In the genomic region with DNA sequence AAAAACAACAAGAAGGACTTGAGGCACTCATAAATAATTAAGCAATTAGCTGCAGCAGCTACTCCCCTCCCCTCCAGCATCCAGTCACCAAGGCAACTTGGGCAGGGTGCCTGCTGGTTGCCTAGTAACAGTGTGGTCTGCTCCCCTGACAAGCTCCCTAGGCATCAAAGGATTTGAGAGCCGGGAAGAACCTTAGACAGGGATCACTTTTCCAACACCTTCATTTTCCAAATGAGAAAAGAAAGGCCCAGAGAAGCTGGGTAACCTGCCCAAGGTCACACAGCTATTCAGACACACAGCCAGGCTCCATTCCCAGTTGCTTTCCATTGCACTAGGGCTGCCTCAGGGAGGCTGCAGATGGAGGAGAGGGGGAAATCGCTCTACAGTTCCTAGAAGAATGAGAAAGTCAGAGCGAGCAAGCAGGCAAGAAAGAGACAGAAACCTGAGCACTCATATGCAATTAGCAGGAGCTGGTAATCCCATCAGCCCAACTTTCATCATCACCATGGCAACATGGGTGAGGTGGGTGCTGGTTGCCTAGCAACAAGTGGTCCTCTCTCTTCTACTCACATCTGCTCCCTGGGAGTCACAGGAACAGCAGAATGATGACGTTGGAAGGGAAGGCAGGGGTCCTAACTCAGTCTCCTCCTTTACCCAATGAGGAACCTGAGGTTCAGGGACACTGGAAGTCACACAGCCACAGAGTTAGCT, we compare ENCODE assay signal across 13 cellular contexts. TPM values are rescaled to one million over a fixed set of nuclear protein-coding genes. Genes with fewer than 3 reads are reported as not detected.
A peak's percentile ranks its signal among the peaks of the same experiment; 100 is the strongest.
DNase-seq lines count a peak whose midpoint lies in the region; ATAC-seq and TF ChIP-seq lines count a peak whose summit lies in the region.
"Had no signal": no experiment of that assay in that cellular context is flagged by ENCODE, and none has a peak within 500 bp of the region (broad histone marks: within the 10 kb centered on the region; RNA-seq: fewer than 3 reads in every experiment).

No MANE protein-coding gene starts in this region.

- no peak for ATAC-seq in CD4-positive, CD25-positive, alpha-beta regulatory T cell (ENCODE audit: low read depth in 2 of 2)
- ATAC-seq: stimulated activated naive CD8-positive, alpha-beta T cell treated with anti-CD3 and anti-CD28 coated beads, Interleukin-15, amount 100 ng/mL, for 72 hours had no signal

- intact Hi-C loops in head of caudate nucleus (cut with DNase I): no loop called here
- intact Hi-C loops in activated T-helper 2 cell treated with anti-CD3 and anti-CD28 coated beads, Interferon-gamma antibody, Interleukin-2, Interleukin-4, amounts not matched to agents 10 μg/mL and 5 μg/mL and 100 μg/mL, durations not matched to agents 14 hours and 24 hours and 36 hours (cut with micrococcal nuclease): loop anchor here (5.0 to 10.0 kb wide), 3 partner anchors 144 to 1094 kb away; no protein-coding TSS in a partner anchor

- peak overlapping the region; percentile 22 for H3K4me3 ChIP-seq in CD4-positive, CD25-positive, alpha-beta regulatory T cell (ENCODE audit: low read depth, low read length)
- no peak overlapping the region for H3K4me3 ChIP-seq in GM12865 (ENCODE audit: low read depth, low read length)

- DNase-seq in CD4-positive, CD25-positive, alpha-beta regulatory T cell: peak in 2 of 3 donors; percentile 27
- DNase-seq in GM12865 (ENCODE audit: low read depth) (peak; percentile 23), NCI-H82 (lab: John Stamatoyannopoulos, UW) (peak; percentile 95), head of caudate nucleus (peak; percentile 36 to 96 (median 72)), chondrocyte (ENCODE audit: low spot score) (no peak), NCI-H2029 (lab: John Stamatoyannopoulos, UW) (no peak), UCSD-AML1 (lab: John Stamatoyannopoulos, UW; ENCODE audit: unreplicated experiment) (no peak)
- no peak for DNase-seq in activated T-helper 2 cell treated with anti-CD3 and anti-CD28 coated beads, Interferon-gamma antibody, Interleukin-2, Interleukin-4, amounts not matched to agents 10 μg/mL and 5 μg/mL and 100 μg/mL, durations not matched to agents 14 hours and 24 hours and 36 hours (ENCODE audit: low spot score)
- DNase-seq: activated effector memory CD4-positive, alpha-beta T cell treated with anti-CD3 and anti-CD28 coated beads, Interleukin-2, amount 50 U/mL, for 16 hours; NCI-H2107 had no signal

- H3K9me3 Mint-ChIP-seq in CD4-positive, CD25-positive, alpha-beta regulatory T cell: peaks cover 0 to 1% (median 0%) of the 10 kb centered on the region in 7 donors
- H3K9me3 Mint-ChIP-seq in chondrocyte (ENCODE audit: low read depth): no peaks in the 10 kb centered on the region
- no peaks in the 10 kb centered on the region for H3K9me3 Mint-ChIP-seq in activated T-helper 2 cell treated with anti-CD3 and anti-CD28 coated beads, Interferon-gamma antibody, Interleukin-2, Interleukin-4, amounts not matched to agents 10 μg/mL and 5 μg/mL and 100 μg/mL, durations not matched to agents 14 hours and 24 hours and 36 hours
- H3K9me3 Mint-ChIP-seq: stimulated activated naive CD8-positive, alpha-beta T cell treated with anti-CD3 and anti-CD28 coated beads, Interleukin-15, amount 100 ng/mL, for 72 hours had no signal

- H3K36me3 ChIP-seq in CD4-positive, CD25-positive, alpha-beta regulatory T cell (ENCODE audit: control insufficient read depth, insufficient read depth, low read length): no peaks in the 10 kb centered on the region

- H3K9me3 ChIP-seq in CD4-positive, CD25-positive, alpha-beta regulatory T cell (ENCODE audit: control insufficient read depth in 2 of 2, low read length in 2 of 2): no peaks in the 10 kb centered on the region

- peaks cover 42% of the 10 kb centered on the region for H3K4me1 ChIP-seq in CD4-positive, CD25-positive, alpha-beta regulatory T cell (ENCODE audit: control insufficient read depth, insufficient read depth, low read length, poor library complexity, severe bottlenecking)

- H3K4me1 Mint-ChIP-seq in CD4-positive, CD25-positive, alpha-beta regulatory T cell: peaks cover 16 to 56% (median 41%) of the 10 kb centered on the region in 4 donors
- H3K4me1 Mint-ChIP-seq in chondrocyte (ENCODE audit: low read depth): peaks cover 11% of the 10 kb centered on the region
- H3K4me1 Mint-ChIP-seq in activated T-helper 2 cell treated with anti-CD3 and anti-CD28 coated beads, Interferon-gamma antibody, Interleukin-2, Interleukin-4, amounts not matched to agents 10 μg/mL and 5 μg/mL and 100 μg/mL, durations not matched to agents 14 hours and 24 hours and 36 hours (ENCODE audit: low read depth): peaks cover 35% of the 10 kb centered on the region

- peak overlapping the region in 3 of 4 donors; percentile 13 to 55 (median 45) for H3K4me3 Mint-ChIP-seq in CD4-positive, CD25-positive, alpha-beta regulatory T cell
- no peak overlapping the region for H3K4me3 Mint-ChIP-seq in chondrocyte (ENCODE audit: unreplicated experiment)
- H3K4me3 Mint-ChIP-seq in activated T-helper 2 cell treated with anti-CD3 and anti-CD28 coated beads, Interferon-gamma antibody, Interleukin-2, Interleukin-4, amounts not matched to agents 10 μg/mL and 5 μg/mL and 100 μg/mL, durations not matched to agents 14 hours and 24 hours and 36 hours (ENCODE audit: low read depth): no peak overlapping the region
- H3K4me3 Mint-ChIP-seq: stimulated activated naive CD8-positive, alpha-beta T cell treated with anti-CD3 and anti-CD28 coated beads, Interleukin-15, amount 100 ng/mL, for 72 hours had no signal

- no peak overlapping the region for H3K27ac ChIP-seq in CD4-positive, CD25-positive, alpha-beta regulatory T cell (ENCODE audit: insufficient read depth, low read length, poor library complexity, severe bottlenecking)

- H3K27me3 ChIP-seq in CD4-positive, CD25-positive, alpha-beta regulatory T cell (ENCODE audit: control insufficient read depth, insufficient read depth, low read length): no peaks in the 10 kb centered on the region

- no peaks in the 10 kb centered on the region for H3K27me3 Mint-ChIP-seq in CD4-positive, CD25-positive, alpha-beta regulatory T cell
- peaks cover 6% of the 10 kb centered on the region for H3K27me3 Mint-ChIP-seq in chondrocyte (ENCODE audit: low read depth)
- peaks cover 5% of the 10 kb centered on the region for H3K27me3 Mint-ChIP-seq in activated T-helper 2 cell treated with anti-CD3 and anti-CD28 coated beads, Interferon-gamma antibody, Interleukin-2, Interleukin-4, amounts not matched to agents 10 μg/mL and 5 μg/mL and 100 μg/mL, durations not matched to agents 14 hours and 24 hours and 36 hours (ENCODE audit: low read depth)
- H3K27me3 Mint-ChIP-seq: stimulated activated naive CD8-positive, alpha-beta T cell treated with anti-CD3 and anti-CD28 coated beads, Interleukin-15, amount 100 ng/mL, for 72 hours had no signal

- no peak for TF ChIP-seq CTCF in GM12865 (IDR thresholded peaks at IDR 0.05; ENCODE audit: insufficient read depth, low read depth, low read length, missing control alignments)
- TF ChIP-seq CTCF in chondrocyte (IDR thresholded peaks at IDR 0.05): no peak

- H3K27ac Mint-ChIP-seq in CD4-positive, CD25-positive, alpha-beta regulatory T cell: peak overlapping the region; percentile 38 to 81 (median 54)
- no peak overlapping the region for H3K27ac Mint-ChIP-seq in chondrocyte (ENCODE audit: unreplicated experiment)
- no peak overlapping the region for H3K27ac Mint-ChIP-seq in activated T-helper 2 cell treated with anti-CD3 and anti-CD28 coated beads, Interferon-gamma antibody, Interleukin-2, Interleukin-4, amounts not matched to agents 10 μg/mL and 5 μg/mL and 100 μg/mL, durations not matched to agents 14 hours and 24 hours and 36 hours
- H3K27ac Mint-ChIP-seq: stimulated activated naive CD8-positive, alpha-beta T cell treated with anti-CD3 and anti-CD28 coated beads, Interleukin-15, amount 100 ng/mL, for 72 hours had no signal

- no peaks in the 10 kb centered on the region for H3K36me3 Mint-ChIP-seq in CD4-positive, CD25-positive, alpha-beta regulatory T cell
- peaks cover 2% of the 10 kb centered on the region for H3K36me3 Mint-ChIP-seq in chondrocyte (ENCODE audit: low read depth)
- no peaks in the 10 kb centered on the region for H3K36me3 Mint-ChIP-seq in activated T-helper 2 cell treated with anti-CD3 and anti-CD28 coated beads, Interferon-gamma antibody, Interleukin-2, Interleukin-4, amounts not matched to agents 10 μg/mL and 5 μg/mL and 100 μg/mL, durations not matched to agents 14 hours and 24 hours and 36 hours (ENCODE audit: low read depth)

RNA-seq across cellular contexts. Expression of gene EIF4E3, which starts 3.6 kb away (rescaled TPM):
- total RNA-seq in CD4-positive, CD25-positive, alpha-beta regulatory T cell: 101 TPM
- polyA plus RNA-seq in CD4-positive, CD25-positive, alpha-beta regulatory T cell: 10 to 100 TPM; 27.8 to 98.9 (median 60.1) TPM
- 10.6 to 12.4 TPM (median 11.8 TPM) in 3 replicates for total RNA-seq in chondrocyte
- 17.3 and 17.9 TPM in 2 replicates for total RNA-seq in activated T-helper 2 cell treated with anti-CD3 and anti-CD28 coated beads, Interferon-gamma antibody, Interleukin-2, Interleukin-4, amounts not matched to agents 10 μg/mL and 5 μg/mL and 100 μg/mL, durations not matched to agents 14 hours and 24 hours and 36 hours

RNA-seq across cellular contexts. Expression of gene GPR27, which starts 24.9 kb away (rescaled TPM):
- 1.0 TPM for total RNA-seq in CD4-positive, CD25-positive, alpha-beta regulatory T cell
- 1 to 10 TPM in 1 of 4 donors, under 1 TPM in 2, not detected in 1; 0.30 to 1.4 (median 0.81) TPM for polyA plus RNA-seq in CD4-positive, CD25-positive, alpha-beta regulatory T cell
- total RNA-seq in chondrocyte: 3.5 to 5.8 TPM (median 5.5 TPM) in 3 replicates
- total RNA-seq in activated T-helper 2 cell treated with anti-CD3 and anti-CD28 coated beads, Interferon-gamma antibody, Interleukin-2, Interleukin-4, amounts not matched to agents 10 μg/mL and 5 μg/mL and 100 μg/mL, durations not matched to agents 14 hours and 24 hours and 36 hours: 0.62 and 0.94 TPM in 2 replicates
- total RNA-seq: lung microvascular endothelial cell had no signal

RNA-seq across cellular contexts. Expression of gene PROK2, which starts 56.2 kb away (rescaled TPM):
- 6.5 TPM for total RNA-seq in CD4-positive, CD25-positive, alpha-beta regulatory T cell
- 1 to 10 TPM in 3 of 4 donors, under 1 TPM in 1; 0.89 to 2.6 (median 1.2) TPM for polyA plus RNA-seq in CD4-positive, CD25-positive, alpha-beta regulatory T cell
- total RNA-seq in chondrocyte: not detected in 3 replicates
- 0.25 TPM in 1 of 2 replicates, not detected in the other for total RNA-seq in activated T-helper 2 cell treated with anti-CD3 and anti-CD28 coated beads, Interferon-gamma antibody, Interleukin-2, Interleukin-4, amounts not matched to agents 10 μg/mL and 5 μg/mL and 100 μg/mL, durations not matched to agents 14 hours and 24 hours and 36 hours
- total RNA-seq: epithelial cell of proximal tubule, lung microvascular endothelial cell had no signal

Comparison
In these comparisons a context has a peak if more than half of its experiments do, and no peak if none do; other contexts are left out.
1. DNase-seq: peak in CD4-positive, CD25-positive, alpha-beta regulatory T cell (2 of 3), GM12865 (single experiment), NCI-H82 (single experiment) and head of caudate nucleus (42 of 42); none in chondrocyte (single experiment), NCI-H2029 (single experiment), UCSD-AML1 (single experiment) and activated T-helper 2 cell treated with anti-CD3 and anti-CD28 coated beads, Interferon-gamma antibody, Interleukin-2, Interleukin-4, amounts not matched to agents 10 μg/mL and 5 μg/mL and 100 μg/mL, durations not matched to agents 14 hours and 24 hours and 36 hours (single experiment).
2. H3K27ac Mint-ChIP-seq: peak in CD4-positive, CD25-positive, alpha-beta regulatory T cell (3 of 3); none in chondrocyte (single experiment) and activated T-helper 2 cell treated with anti-CD3 and anti-CD28 coated beads, Interferon-gamma antibody, Interleukin-2, Interleukin-4, amounts not matched to agents 10 μg/mL and 5 μg/mL and 100 μg/mL, durations not matched to agents 14 hours and 24 hours and 36 hours (single experiment).
3. H3K4me3 Mint-ChIP-seq: peak in CD4-positive, CD25-positive, alpha-beta regulatory T cell (3 of 4); none in chondrocyte (single experiment) and activated T-helper 2 cell treated with anti-CD3 and anti-CD28 coated beads, Interferon-gamma antibody, Interleukin-2, Interleukin-4, amounts not matched to agents 10 μg/mL and 5 μg/mL and 100 μg/mL, durations not matched to agents 14 hours and 24 hours and 36 hours (single experiment).